8 cellular contexts compared by ENCODE assay signal in the genomic region with DNA sequence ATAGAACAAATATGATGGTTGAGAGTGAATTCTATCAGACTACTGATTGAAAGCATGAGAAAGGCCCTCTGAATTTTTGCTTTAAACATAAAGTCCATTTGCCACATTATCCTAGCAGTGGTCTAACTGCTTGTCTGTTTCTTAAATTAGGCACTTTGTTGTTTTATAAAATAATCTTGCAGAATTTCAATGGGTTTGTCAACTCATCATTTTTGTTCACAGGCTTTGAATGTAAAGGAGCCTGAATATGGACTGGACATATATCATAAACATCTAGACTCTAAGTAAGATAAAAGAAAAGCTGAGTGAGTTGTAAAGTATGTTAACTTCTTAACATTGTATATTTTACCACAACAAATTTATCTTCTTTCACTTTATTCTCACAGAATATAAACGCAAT.
"Had no signal": no experiment of that assay in that cellular context is flagged by ENCODE, and none has a peak within 500 bp of the region (broad histone marks: within the 10 kb centered on the region; RNA-seq: fewer than 3 reads in every experiment).

No MANE protein-coding gene starts in this region.

- ATAC-seq: GM12878 had no signal

- H3K4me3 ChIP-seq: GM12878 had no signal

- DNase-seq: GDM1, GF-D8 had no signal

- FAIRE-seq: G401.6, GM12878, GM12891, GM12892, GM18507, GM19239 had no signal
